In the genomic region with DNA sequence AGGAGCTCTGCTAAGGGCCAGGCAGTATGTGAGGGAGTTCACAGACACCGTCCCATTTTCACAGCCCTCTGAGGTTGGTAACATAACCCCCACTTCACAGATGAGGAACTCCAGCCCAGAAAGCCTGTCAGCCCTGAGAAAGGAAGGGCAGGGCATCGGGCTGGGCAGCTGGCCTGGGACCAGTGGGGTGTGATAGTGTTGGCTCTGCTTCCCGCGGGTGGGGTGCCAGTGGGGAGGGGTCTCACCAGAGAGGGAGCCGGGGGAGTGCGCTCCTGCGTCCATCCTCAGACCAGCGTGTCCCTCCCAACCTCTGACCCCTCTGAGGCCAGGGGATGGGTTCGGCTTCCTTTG, we compare ENCODE assay signal across 13 cellular contexts. TPM values are rescaled to one million over a fixed set of nuclear protein-coding genes. Genes with fewer than 3 reads are reported as not detected.
A peak's percentile ranks its signal among the peaks of the same experiment; 100 is the strongest.
DNase-seq lines count a peak whose midpoint lies in the region; ATAC-seq and TF ChIP-seq lines count a peak whose summit lies in the region.
"Had no signal": no experiment of that assay in that cellular context is flagged by ENCODE, and none has a peak within 500 bp of the region (broad histone marks: within the 10 kb centered on the region; RNA-seq: fewer than 3 reads in every experiment).

No MANE protein-coding gene starts in this region.

- H3K4me3 Mint-ChIP-seq in activated CD4-positive, alpha-beta T cell treated with anti-CD3 and anti-CD28 coated beads, Interleukin-2, amount 10 ng/mL, durations not matched to agents 7 days and 5 days: no peak overlapping the region
- H3K4me3 Mint-ChIP-seq: activated CD4-positive, alpha-beta memory T cell treated with anti-CD3 and anti-CD28 coated beads for 36 hours; activated naive CD8-positive, alpha-beta T cell had no signal

- peak; percentile 49 for DNase-seq in H7
- DNase-seq in colonic mucosa: no peak
- no peak for DNase-seq in lower lobe of right lung
- no peak for DNase-seq in activated CD4-positive, alpha-beta T cell treated with anti-CD3 and anti-CD28 coated beads, Interleukin-2, amount 10 ng/mL, durations not matched to agents 7 days and 5 days
- no peak for DNase-seq in NCI-H69 (lab: John Stamatoyannopoulos, UW)
- DNase-seq: activated CD4-positive, alpha-beta memory T cell treated with anti-CD3 and anti-CD28 coated beads for 36 hours; NCI-H146; SW 1271 had no signal

- H3K27ac ChIP-seq in colonic mucosa (peak overlapping the region; percentile 71), lower lobe of right lung (peak overlapping the region; percentile 77), subcutaneous abdominal adipose tissue (ENCODE audit: low read depth, low read length) (peak overlapping the region; percentile 79)

- POLR2A ChIA-PET in activated CD4-positive, alpha-beta T cell treated with anti-CD3 and anti-CD28 coated beads, Interleukin-2, amount 10 ng/mL, durations not matched to agents 7 days and 5 days (lab: Charles Lee): no interaction called here

- TF ChIP-seq CTCF in colonic mucosa (IDR thresholded peaks at IDR 0.05) (no peak), lower lobe of right lung (IDR thresholded peaks at IDR 0.05) (no peak)

- H3K9me3 ChIP-seq in colonic mucosa: no peaks in the 10 kb centered on the region
- no peaks in the 10 kb centered on the region for H3K9me3 ChIP-seq in lower lobe of right lung
- no peaks in the 10 kb centered on the region for H3K9me3 ChIP-seq in subcutaneous abdominal adipose tissue (ENCODE audit: control insufficient read depth in 5 of 5, low read length in 5 of 5)

- H3K36me3 Mint-ChIP-seq in activated CD4-positive, alpha-beta T cell treated with anti-CD3 and anti-CD28 coated beads, Interleukin-2, amount 10 ng/mL, durations not matched to agents 7 days and 5 days (ENCODE audit: low read depth): peaks cover 19% of the 10 kb centered on the region

- no peak overlapping the region for H3K27ac Mint-ChIP-seq in activated CD4-positive, alpha-beta T cell treated with anti-CD3 and anti-CD28 coated beads, Interleukin-2, amount 10 ng/mL, durations not matched to agents 7 days and 5 days
- H3K27ac Mint-ChIP-seq: activated CD4-positive, alpha-beta memory T cell treated with anti-CD3 and anti-CD28 coated beads for 36 hours had no signal

- intact Hi-C loops in colonic mucosa (cut with DNase I) (no loop called here), lower lobe of right lung (cut with DNase I) (no loop called here)

- H3K27me3 ChIP-seq in H7 (ENCODE audit: control insufficient read depth, insufficient read depth, low read length) (no peaks in the 10 kb centered on the region), colonic mucosa (no peaks in the 10 kb centered on the region), lower lobe of right lung (ENCODE audit: low read depth) (no peaks in the 10 kb centered on the region), subcutaneous abdominal adipose tissue (ENCODE audit: control insufficient read depth in 5 of 5, insufficient read depth in 4 of 5, low read length in 5 of 5) (no peaks in the 10 kb centered on the region)

- peaks cover 11% of the 10 kb centered on the region for H3K36me3 ChIP-seq in H7 (replicated peaks; ENCODE audit: control insufficient read depth, insufficient read depth, low read length)
- no peaks in the 10 kb centered on the region for H3K36me3 ChIP-seq in colonic mucosa
- H3K36me3 ChIP-seq in lower lobe of right lung: peaks cover 49% of the 10 kb centered on the region
- peaks cover 0 to 43% (median 31%) of the 10 kb centered on the region in 5 donors for H3K36me3 ChIP-seq in subcutaneous abdominal adipose tissue (ENCODE audit: control insufficient read depth in 5 of 5, insufficient read depth in 5 of 5, low read length in 5 of 5)

- H3K4me1 ChIP-seq in colonic mucosa (peaks cover 8% of the 10 kb centered on the region), lower lobe of right lung (peaks cover 30% of the 10 kb centered on the region), subcutaneous abdominal adipose tissue (ENCODE audit: control insufficient read depth in 5 of 5, insufficient read depth in 5 of 5, low read length in 5 of 5) (peaks cover 6 to 89% (median 84%) of the 10 kb centered on the region in 5 donors)

- no peaks in the 10 kb centered on the region for H3K27me3 Mint-ChIP-seq in activated CD4-positive, alpha-beta T cell treated with anti-CD3 and anti-CD28 coated beads, Interleukin-2, amount 10 ng/mL, durations not matched to agents 7 days and 5 days
- H3K27me3 Mint-ChIP-seq: activated CD4-positive, alpha-beta memory T cell treated with anti-CD3 and anti-CD28 coated beads for 36 hours; activated naive CD8-positive, alpha-beta T cell had no signal

- no peaks in the 10 kb centered on the region for H3K9me3 Mint-ChIP-seq in activated CD4-positive, alpha-beta T cell treated with anti-CD3 and anti-CD28 coated beads, Interleukin-2, amount 10 ng/mL, durations not matched to agents 7 days and 5 days
- H3K9me3 Mint-ChIP-seq: activated CD4-positive, alpha-beta memory T cell treated with anti-CD3 and anti-CD28 coated beads for 36 hours had no signal

- H3K4me1 Mint-ChIP-seq in activated CD4-positive, alpha-beta T cell treated with anti-CD3 and anti-CD28 coated beads, Interleukin-2, amount 10 ng/mL, durations not matched to agents 7 days and 5 days: no peaks in the 10 kb centered on the region

- CTCF ChIA-PET in activated CD4-positive, alpha-beta T cell treated with anti-CD3 and anti-CD28 coated beads, Interleukin-2, amount 10 ng/mL, durations not matched to agents 7 days and 5 days (lab: Charles Lee): interaction anchor here (1.7 to 3.2 kb wide), 2 partner anchors 20 to 25 kb away, joined by 6 to 15 read pairs; no protein-coding TSS in a partner anchor

- H3K9ac ChIP-seq in colonic mucosa (ENCODE audit: low read depth in 2 of 2, low read length in 2 of 2): peak overlapping the region; percentile 60 to 74
- peak overlapping the region in 4 of 5 donors; percentile 8 to 67 (median 58) for H3K9ac ChIP-seq in subcutaneous abdominal adipose tissue (ENCODE audit: low read length in 5 of 5)

- no peak for ATAC-seq in lower lobe of right lung
- no peak for ATAC-seq in HG03175 (IDR thresholded peaks at IDR 0.05; ENCODE audit: unreplicated experiment)
- ATAC-seq in HG02973 (IDR thresholded peaks at IDR 0.05; ENCODE audit: unreplicated experiment): no peak
- ATAC-seq: sciatic nerve had no signal

- H3K4me3 ChIP-seq in H7 (ENCODE audit: insufficient read depth, low read depth, low read length) (no peak overlapping the region; the same call in 1 of the 2 replicates), colonic mucosa (peak overlapping the region; percentile 33), lower lobe of right lung (peak overlapping the region; percentile 38), subcutaneous abdominal adipose tissue (ENCODE audit: low read depth in 1 of 5, low read length in 5 of 5) (peak overlapping the region; percentile 63 to 71 (median 67))

RNA-seq across cellular contexts. Expression of gene TAGLN, which starts 2.3 kb away (rescaled TPM):
- total RNA-seq in H7 (2014; rRNA removed; shearing (Covaris generic)): 188 and 343 TPM in 2 replicates
- total RNA-seq in colonic mucosa (100 to 1,000 TPM in 1 of 2 donors, 10 to 100 TPM in 1; 86.8 to 989 TPM), lower lobe of right lung (297 TPM)
- 1 to 10 TPM; 2.0 to 3.1 TPM for total RNA-seq in activated CD4-positive, alpha-beta T cell treated with anti-CD3 and anti-CD28 coated beads, Interleukin-2, amount 10 ng/mL, durations not matched to agents 7 days and 5 days

RNA-seq across cellular contexts. Expression of gene SIDT2, which starts 22.9 kb away (rescaled TPM):
- 10.3 and 14.7 TPM in 2 replicates for total RNA-seq in H7 (2014; rRNA removed; shearing (Covaris generic))
- 10 to 100 TPM; 42.9 to 69.3 TPM for total RNA-seq in colonic mucosa
- total RNA-seq in lower lobe of right lung: 190 TPM
- 10 to 100 TPM; 28.6 to 30.9 TPM for total RNA-seq in activated CD4-positive, alpha-beta T cell treated with anti-CD3 and anti-CD28 coated beads, Interleukin-2, amount 10 ng/mL, durations not matched to agents 7 days and 5 days

RNA-seq across cellular contexts. Expression of gene PCSK7, which starts 30.4 kb away (rescaled TPM):
- 28.4 and 29.3 TPM in 2 replicates for total RNA-seq in H7 (2014; rRNA removed; shearing (Covaris generic))
- total RNA-seq in colonic mucosa (100 to 1,000 TPM; 111 to 195 TPM), lower lobe of right lung (50.2 TPM)
- total RNA-seq in activated CD4-positive, alpha-beta T cell treated with anti-CD3 and anti-CD28 coated beads, Interleukin-2, amount 10 ng/mL, durations not matched to agents 7 days and 5 days: 100 to 1,000 TPM; 187 to 224 TPM

RNA-seq across cellular contexts. Expression of gene RNF214, which starts 31.0 kb away (rescaled TPM):
- 10.1 and 14.9 TPM in 2 replicates for total RNA-seq in H7 (2014; rRNA removed; shearing (Covaris generic))
- total RNA-seq in colonic mucosa (10 to 100 TPM; 20.0 to 20.3 TPM), lower lobe of right lung (28.9 TPM)
- total RNA-seq in activated CD4-positive, alpha-beta T cell treated with anti-CD3 and anti-CD28 coated beads, Interleukin-2, amount 10 ng/mL, durations not matched to agents 7 days and 5 days: 10 to 100 TPM; 22.2 to 23.8 TPM

RNA-seq across cellular contexts. Expression of gene PAFAH1B2, which starts 57.4 kb away (rescaled TPM):
- 138 and 159 TPM in 2 replicates for total RNA-seq in H7 (2014; rRNA removed; shearing (Covaris generic))
- 10 to 100 TPM; 76.4 to 80.5 TPM for total RNA-seq in colonic mucosa
- 78.2 TPM for total RNA-seq in lower lobe of right lung
- total RNA-seq in activated CD4-positive, alpha-beta T cell treated with anti-CD3 and anti-CD28 coated beads, Interleukin-2, amount 10 ng/mL, durations not matched to agents 7 days and 5 days: 10 to 100 TPM; 48.4 to 52.1 TPM

Comparison
In these comparisons a context has a peak if more than half of its experiments do, and no peak if none do; other contexts are left out.
1. RNA of gene TAGLN, which starts 2.3 kb away (total RNA-seq): 86.8 to 989 TPM in colonic mucosa, 188 to 343 TPM in H7 and 297 TPM in lower lobe of right lung (single experiment); 2.0 to 3.1 TPM in activated CD4-positive, alpha-beta T cell treated with anti-CD3 and anti-CD28 coated beads, Interleukin-2, amount 10 ng/mL, durations not matched to agents 7 days and 5 days; every median in the first group is over 10 times any median in the second.
2. Peak in every context shown above with its lines, with median percentiles within 50 percentile points of each other: H3K27ac ChIP-seq.